8 cellular contexts compared by ENCODE assay signal in the genomic region with DNA sequence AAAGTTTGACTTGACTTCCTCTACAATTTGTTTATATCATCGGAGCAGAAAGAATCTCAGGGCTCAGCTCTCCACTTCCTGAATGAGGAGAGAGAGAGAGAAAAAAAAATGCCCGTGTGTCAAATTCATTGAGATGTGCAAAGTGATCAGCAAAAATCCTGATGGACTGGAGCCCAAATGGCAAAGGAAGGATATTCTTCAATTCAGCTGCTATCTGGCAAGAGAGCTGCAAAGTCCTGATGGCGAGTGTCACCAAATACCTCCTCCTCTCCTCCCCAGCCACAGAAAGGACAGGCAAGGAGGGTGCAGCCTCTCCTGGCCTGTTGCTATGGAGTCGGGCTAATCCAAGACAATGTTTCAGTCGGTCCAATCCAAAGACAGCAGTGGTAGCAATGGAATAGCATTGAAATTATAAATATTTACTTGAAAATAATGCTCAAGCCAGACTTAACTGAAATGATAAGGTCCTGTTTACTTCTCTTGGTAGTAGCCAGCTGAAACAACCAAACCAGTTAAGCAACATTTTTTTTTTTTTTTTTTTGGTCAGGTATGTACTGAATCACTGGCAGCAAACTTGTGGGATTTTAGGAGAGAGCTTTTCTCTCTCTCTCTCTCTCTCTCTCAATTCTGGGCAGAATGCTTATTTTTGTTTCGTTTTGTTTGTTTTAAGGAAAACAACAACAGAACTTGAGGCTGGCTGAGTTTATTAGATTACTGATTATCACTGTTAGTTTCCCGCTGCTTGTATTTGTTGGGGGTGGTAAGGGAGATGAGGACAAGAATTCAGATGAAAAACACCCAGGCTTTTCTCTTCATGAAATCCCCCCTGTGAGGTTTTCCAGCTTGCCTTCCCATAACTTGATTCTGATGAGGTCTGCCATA.
DNase-seq lines count a peak whose midpoint lies in the region; ATAC-seq, FAIRE-seq and TF ChIP-seq lines count a peak whose summit lies in the region.

No MANE protein-coding gene starts in this region.

- no peaks in the 10 kb centered on the region for H3K36me3 ChIP-seq in mesodermal cell (ENCODE audit: control insufficient read depth, insufficient read depth, low read length)

- intact Hi-C loops in posterior cingulate gyrus (cut with DNase I) = loop anchor here (5.0 kb wide), 1 partner anchor 289 kb away; no protein-coding TSS in a partner anchor

- TF ChIP-seq CTCF in GM12865 (IDR thresholded peaks at IDR 0.05; ENCODE audit: insufficient read depth, low read depth, low read length, missing control alignments) = no peak

- H3K9me3 ChIP-seq in mesodermal cell (ENCODE audit: control insufficient read depth, low read length) = no peaks in the 10 kb centered on the region

- peaks cover 50% of the 10 kb centered on the region for H3K4me1 ChIP-seq in mesodermal cell (ENCODE audit: control insufficient read depth, insufficient read depth, low read length, poor library complexity, severe bottlenecking)

- FAIRE-seq in A204.1 (lab: Jason Lieb, UNC) (peak; percentile 89), RCC 7860 (lab: Jason Lieb, UNC) (no peak), urothelium cell line (lab: Jason Lieb, UNC) (no peak)

- DNase-seq in GM12865 (ENCODE audit: low read depth) (peak; percentile 51), RCC 7860 (ENCODE audit: low spot score) (peak; percentile 47), dermis blood vessel endothelial cell (peak; percentile 60), urothelium cell line (ENCODE audit: low spot score) (peak; percentile 54), posterior cingulate gyrus (no peak)

- TF ChIP-seq POLR2A in GM18505 (IDR thresholded peaks at IDR 0.05; ENCODE audit: borderline replicate concordance, extremely low read depth, insufficient read depth, insufficient read length) = no peak

- ATAC-seq in GM18505 (IDR thresholded peaks at IDR 0.05; ENCODE audit: unreplicated experiment) = no peak

- peak overlapping the region; percentile 85 for H3K27ac ChIP-seq in mesodermal cell (ENCODE audit: low read depth, low read length, severe bottlenecking)

- 0 to 10% methylated on average over 1 to 2 of the region's 7 CpGs for WGBS in mesodermal cell (ENCODE audit: insufficient coverage in 2 of 2), 2 experiments

- peak overlapping the region; percentile 47 for H3K4me3 ChIP-seq in GM12865 (ENCODE audit: low read depth, low read length)
- H3K4me3 ChIP-seq in mesodermal cell (ENCODE audit: extremely low read depth, insufficient read depth, low read length, poor library complexity, severe bottlenecking) = no peak overlapping the region

Comparison
In these comparisons a context has a peak if more than half of its experiments do, and no peak if none do; other contexts are left out.
1. DNase-seq: peak in GM12865 (single experiment), RCC 7860 (single experiment), dermis blood vessel endothelial cell (single experiment) and urothelium cell line (single experiment); none in posterior cingulate gyrus (0 of 10).